Comparison of ENCODE assay signal across 16 cellular contexts in the genomic region with DNA sequence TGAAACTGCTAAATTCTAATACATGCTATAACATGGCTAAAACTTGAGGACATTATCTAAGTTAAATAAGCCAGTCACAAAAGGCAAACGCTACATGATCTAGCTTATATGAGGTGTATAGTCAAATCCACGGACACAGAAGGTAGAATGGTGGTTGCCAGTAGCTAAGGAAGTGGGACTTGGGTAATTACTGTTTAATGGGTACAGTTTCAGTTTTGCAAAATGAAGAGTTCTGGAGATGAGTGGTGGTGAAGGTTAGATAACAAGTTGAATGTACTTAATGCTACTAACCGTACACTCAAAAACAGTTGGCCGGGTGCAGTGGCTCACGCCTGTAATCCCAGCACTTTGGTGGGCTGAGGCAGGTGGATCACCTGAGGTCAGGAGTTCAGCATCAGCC.
"Had no signal": no experiment of that assay in that cellular context is flagged by ENCODE, and none has a peak within 500 bp of the region (broad histone marks: within the 10 kb centered on the region; RNA-seq: fewer than 3 reads in every experiment).

No MANE protein-coding gene starts in this region.

- H3K9me3 Mint-ChIP-seq: activated CD4-positive, alpha-beta T cell treated with anti-CD3 and anti-CD28 coated beads, Interleukin-2, amount 10 ng/mL, durations not matched to agents 24 days and 14 days; naive thymus-derived CD8-positive, alpha-beta T cell; T-helper 1 cell treated with Interleukin-12 subunit alpha and Interleukin-12 subunit beta and Interleukin-4 antibody, amounts not matched to agents 30 μg/mL and 1 μg/mL, for 36 hours had no signal

- H3K27me3 ChIP-seq: foreskin keratinocyte, transverse colon, vagina had no signal

- ATAC-seq: foreskin keratinocyte; left ventricle myocardium superior; naive thymus-derived CD8-positive, alpha-beta T cell; pancreas; sciatic nerve had no signal

- H3K9me3 ChIP-seq: pancreas, transverse colon, vagina had no signal

- H3K4me1 ChIP-seq: pancreas, transverse colon, vagina had no signal

- H3K4me3 ChIP-seq: pancreas, transverse colon, vagina had no signal

- H3K27ac Mint-ChIP-seq: activated CD4-positive, alpha-beta T cell treated with anti-CD3 and anti-CD28 coated beads, Interleukin-2, amount 10 ng/mL, durations not matched to agents 24 days and 14 days; activated naive CD8-positive, alpha-beta T cell; naive thymus-derived CD8-positive, alpha-beta T cell; T-helper 1 cell treated with Interleukin-12 subunit alpha and Interleukin-12 subunit beta and Interleukin-4 antibody, amounts not matched to agents 30 μg/mL and 1 μg/mL, for 36 hours had no signal

- H3K27me3 Mint-ChIP-seq: activated CD4-positive, alpha-beta T cell treated with anti-CD3 and anti-CD28 coated beads, Interleukin-2, amount 10 ng/mL, durations not matched to agents 24 days and 14 days; activated naive CD8-positive, alpha-beta T cell; naive thymus-derived CD8-positive, alpha-beta T cell had no signal

- H3K4me3 Mint-ChIP-seq: activated naive CD8-positive, alpha-beta T cell; naive thymus-derived CD8-positive, alpha-beta T cell; T-helper 1 cell treated with Interleukin-12 subunit alpha and Interleukin-12 subunit beta and Interleukin-4 antibody, amounts not matched to agents 30 μg/mL and 1 μg/mL, for 36 hours had no signal

- H3K36me3 ChIP-seq: pancreas, transverse colon, vagina, WERI-Rb-1 had no signal

- FAIRE-seq: endothelial cell of umbilical vein had no signal

- DNase-seq: activated CD4-positive, alpha-beta T cell treated with anti-CD3 and anti-CD28 coated beads, Interleukin-2, amount 10 ng/mL, durations not matched to agents 24 days and 14 days; cortex of kidney; effector CD8-positive, alpha-beta T cell; foreskin keratinocyte; kidney glomerular epithelial cell; left ventricle myocardium superior; mesenchymal stem cell; naive thymus-derived CD8-positive, alpha-beta T cell; pancreas; transverse colon; WERI-Rb-1 had no signal

- H3K27ac ChIP-seq: foreskin keratinocyte, pancreas, transverse colon, vagina, WERI-Rb-1 had no signal
